In the genomic region with DNA sequence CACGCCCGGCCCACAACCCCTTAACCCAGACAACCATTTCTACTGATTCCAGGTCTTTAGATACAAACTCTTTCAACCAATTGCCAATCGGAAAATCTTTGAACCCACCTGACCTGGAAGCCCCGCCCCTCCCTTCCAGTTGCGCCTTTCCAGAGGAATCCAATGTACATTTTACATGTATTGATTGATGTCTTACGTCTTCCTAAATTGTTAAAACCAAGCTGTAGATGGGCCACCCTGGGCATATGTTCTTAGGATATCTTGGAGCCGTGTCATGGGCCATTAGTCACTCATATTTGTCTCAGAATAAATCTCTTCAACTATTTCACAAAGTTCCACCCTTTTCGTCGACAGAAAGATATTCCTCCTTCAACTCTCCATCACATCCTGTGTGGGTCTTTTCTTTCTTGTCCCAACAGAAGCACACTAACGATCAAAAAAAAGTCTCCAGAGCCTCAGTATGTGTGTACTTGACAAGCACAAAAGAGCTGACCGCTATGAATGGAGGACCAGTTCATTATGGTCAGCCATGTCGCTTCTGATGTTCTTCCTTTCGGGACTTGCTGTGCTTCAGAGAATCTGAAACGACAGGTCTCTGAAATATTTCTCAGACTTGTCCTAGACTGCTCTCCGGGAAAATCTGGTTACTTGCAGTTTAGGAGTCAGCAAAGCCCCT, we compare ENCODE assay signal across 1 cellular context.
A peak's percentile ranks its signal among the peaks of the same experiment; 100 is the strongest.
TF ChIP-seq lines count a peak whose summit lies in the region.

No MANE protein-coding gene starts in this region.

TF ChIP-seq in K562, 482 proteins besides CTCF, POLR2A, EP300 and RAD21:
- TF ChIP-seq KDM1A (IDR thresholded peaks at IDR 0.05) (peak in 1 of 2 experiments; percentile 23; a peak in 1 of 4 replicates), ZSCAN32 (CRISPR knock-in tag; IDR thresholded peaks at IDR 0.05) (no peak), RB1 (IDR thresholded peaks at IDR 0.05; ENCODE audit: low read depth) (0 out of 2 replicates have a peak, but pooled peaks have one; percentile 3), FOXK1 (CRISPR knock-in tag; IDR thresholded peaks at IDR 0.05; ENCODE audit: borderline replicate concordance) (no peak), ZNF217 (CRISPR knock-in tag; IDR thresholded peaks at IDR 0.05) (no peak), NFRKB (IDR thresholded peaks at IDR 0.05; ENCODE audit: low read depth) (peak; percentile 50; the same call in 1 of the 2 replicates), MAZ (CRISPR knock-in tag; conservative IDR thresholded peaks at IDR 0.05 in 1 of 2, IDR thresholded peaks at IDR 0.05 in 1 of 2) (peak in 1 of 2 experiments; percentile 25; a peak in 1 of 4 replicates), BCOR (IDR thresholded peaks at IDR 0.05) (peak; percentile 63; the same call in 1 of the 2 replicates)
- TF ChIP-seq, protein P1, sequence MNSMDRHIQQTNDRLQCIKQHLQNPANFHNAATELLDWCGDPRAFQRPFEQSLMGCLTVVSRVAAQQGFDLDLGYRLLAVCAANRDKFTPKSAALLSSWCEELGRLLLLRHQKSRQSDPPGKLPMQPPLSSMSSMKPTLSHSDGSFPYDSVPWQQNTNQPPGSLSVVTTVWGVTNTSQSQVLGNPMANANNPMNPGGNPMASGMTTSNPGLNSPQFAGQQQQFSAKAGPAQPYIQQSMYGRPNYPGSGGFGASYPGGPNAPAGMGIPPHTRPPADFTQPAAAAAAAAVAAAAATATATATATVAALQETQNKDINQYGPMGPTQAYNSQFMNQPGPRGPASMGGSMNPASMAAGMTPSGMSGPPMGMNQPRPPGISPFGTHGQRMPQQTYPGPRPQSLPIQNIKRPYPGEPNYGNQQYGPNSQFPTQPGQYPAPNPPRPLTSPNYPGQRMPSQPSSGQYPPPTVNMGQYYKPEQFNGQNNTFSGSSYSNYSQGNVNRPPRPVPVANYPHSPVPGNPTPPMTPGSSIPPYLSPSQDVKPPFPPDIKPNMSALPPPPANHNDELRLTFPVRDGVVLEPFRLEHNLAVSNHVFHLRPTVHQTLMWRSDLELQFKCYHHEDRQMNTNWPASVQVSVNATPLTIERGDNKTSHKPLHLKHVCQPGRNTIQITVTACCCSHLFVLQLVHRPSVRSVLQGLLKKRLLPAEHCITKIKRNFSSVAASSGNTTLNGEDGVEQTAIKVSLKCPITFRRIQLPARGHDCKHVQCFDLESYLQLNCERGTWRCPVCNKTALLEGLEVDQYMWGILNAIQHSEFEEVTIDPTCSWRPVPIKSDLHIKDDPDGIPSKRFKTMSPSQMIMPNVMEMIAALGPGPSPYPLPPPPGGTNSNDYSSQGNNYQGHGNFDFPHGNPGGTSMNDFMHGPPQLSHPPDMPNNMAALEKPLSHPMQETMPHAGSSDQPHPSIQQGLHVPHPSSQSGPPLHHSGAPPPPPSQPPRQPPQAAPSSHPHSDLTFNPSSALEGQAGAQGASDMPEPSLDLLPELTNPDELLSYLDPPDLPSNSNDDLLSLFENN (IDR thresholded peaks at IDR 0.05; ENCODE audit: low read depth in 2 of 2, low read length in 2 of 2), result no peak
